1 cellular context compared by ENCODE assay signal in genomic region chrX:24260827-24261550, GRCh38.
A peak's percentile ranks its signal among the peaks of the same experiment; 100 is the strongest.
TF ChIP-seq lines count a peak whose summit lies in the region.

No MANE protein-coding gene starts in this region.

TF ChIP-seq in K562, 482 proteins besides CTCF, POLR2A, EP300 and RAD21 (continued from another document):
- TF ChIP-seq PHF20 (IDR thresholded peaks at IDR 0.05; ENCODE audit: partially characterized antibody) (no peak), ZNF23 (CRISPR knock-in tag; IDR thresholded peaks at IDR 0.05) (no peak), TRIM25 (IDR thresholded peaks at IDR 0.05; ENCODE audit: borderline replicate concordance) (no peak), ZNF561 (CRISPR knock-in tag; conservative IDR thresholded peaks at IDR 0.05) (no peak), IFI16 (CRISPR knock-in tag; IDR thresholded peaks at IDR 0.05) (no peak), NR2C1 (IDR thresholded peaks at IDR 0.05) (no peak), NR2C1 (tag; IDR thresholded peaks at IDR 0.05) (no peak), ATF3 (IDR thresholded peaks at IDR 0.05) (no peak), ATF3 (CRISPR knock-in tag; conservative IDR thresholded peaks at IDR 0.05) (no peak), GABPA (tag; conservative IDR thresholded peaks at IDR 0.05; ENCODE audit: low read depth) (peak; percentile 36), JUN (IDR thresholded peaks at IDR 0.05; ENCODE audit: borderline replicate concordance, low read depth, low read length) (no peak), JUN (CRISPR knock-in tag; IDR thresholded peaks at IDR 0.05; ENCODE audit: borderline replicate concordance) (no peak), TRIM28 (IDR thresholded peaks at IDR 0.05) (no peak), SMAD2 (IDR thresholded peaks at IDR 0.05; ENCODE audit: low read depth, low read length) (no peak), RFX7 (CRISPR knock-in tag; IDR thresholded peaks at IDR 0.05) (no peak), TAF9B (IDR thresholded peaks at IDR 0.05; ENCODE audit: partially characterized antibody) (no peak), ZNF347 (CRISPR knock-in tag; IDR thresholded peaks at IDR 0.05; ENCODE audit: low read depth) (no peak), SMARCB1 (IDR thresholded peaks at IDR 0.05; ENCODE audit: insufficient read length, low read depth) (no peak), PATZ1 (CRISPR knock-in tag; IDR thresholded peaks at IDR 0.05; ENCODE audit: borderline replicate concordance) (no peak), HSF4 (CRISPR knock-in tag; IDR thresholded peaks at IDR 0.05; ENCODE audit: borderline replicate concordance) (no peak), ZNF830 (CRISPR knock-in tag; IDR thresholded peaks at IDR 0.05) (no peak), ZBED1 (IDR thresholded peaks at IDR 0.05) (no peak), MGA (IDR thresholded peaks at IDR 0.05) (peak; percentile 18; the same call in 1 of the 2 replicates), SPI1 (IDR thresholded peaks at IDR 0.05; ENCODE audit: borderline replicate concordance, low read depth, low read length) (peak; percentile 66; the same call in 1 of the 2 replicates), ZNF511 (CRISPR knock-in tag; IDR thresholded peaks at IDR 0.05) (no peak), ETS1 (conservative IDR thresholded peaks at IDR 0.05; ENCODE audit: control insufficient read depth, low read depth, low read length) (no peak), RNF219 (CRISPR knock-in tag; IDR thresholded peaks at IDR 0.05) (no peak), KLF16 (IDR thresholded peaks at IDR 0.05) (no peak), FOXM1 (IDR thresholded peaks at IDR 0.05; ENCODE audit: low read depth) (no peak), FOXM1 (CRISPR knock-in tag; IDR thresholded peaks at IDR 0.05; ENCODE audit: low read depth) (no peak)
